In the genomic region with DNA sequence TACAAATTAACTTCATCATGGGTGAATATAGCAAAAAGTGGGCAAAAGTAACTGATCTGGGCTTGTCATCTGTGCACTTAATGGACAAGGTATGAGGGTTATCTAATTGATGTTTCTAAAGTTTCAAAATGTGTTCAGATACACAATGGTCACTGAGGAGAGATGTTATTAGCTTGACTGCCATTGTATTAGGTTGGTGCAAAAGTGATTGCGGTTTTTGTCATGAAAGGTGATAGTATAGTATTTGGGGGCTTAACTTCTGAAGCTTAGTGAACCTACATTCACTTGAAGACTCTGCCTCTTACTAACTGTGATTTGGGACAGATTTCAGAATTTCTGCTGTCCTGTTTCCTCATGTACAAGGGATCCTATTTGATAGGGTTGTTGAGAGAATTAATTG, we compare ENCODE assay signal across 37 cellular contexts.
"Had no signal": no experiment of that assay in that cellular context is flagged by ENCODE, and none has a peak within 500 bp of the region (broad histone marks: within the 10 kb centered on the region; RNA-seq: fewer than 3 reads in every experiment).

No MANE protein-coding gene starts in this region.

- DNase-seq: activated B cell treated with CpG ODN at 0.5 μM for 24 hours; activated CD4-positive, alpha-beta memory T cell treated with anti-CD3 and anti-CD28 coated beads for 36 hours; activated CD4-positive, alpha-beta T cell treated with anti-CD3 and anti-CD28 coated beads for 4 hours; activated CD4-positive, alpha-beta T cell treated with anti-CD3 and anti-CD28 coated beads, Interleukin-2, amount 10 ng/mL, durations not matched to agents 24 days and 14 days; activated CD4-positive, alpha-beta T cell treated with anti-CD3 and anti-CD28 coated beads, Interleukin-2, amount 50 U/mL, for 1 hour; activated CD4-positive, alpha-beta T cell treated with anti-CD3 and anti-CD28 coated beads, Interleukin-2, amount 50 U/mL, for 4 hours; activated CD4-positive, CD25-positive, alpha-beta regulatory T cell treated with anti-CD3 and anti-CD28 coated beads, Interleukin-2, amount 50 U/mL, for 72 hours; activated CD8-positive, alpha-beta memory T cell treated with anti-CD3 and anti-CD28 coated beads, Interleukin-2, amount 50 U/mL, for 4 hours; activated CD8-positive, alpha-beta T cell treated with anti-CD3 and anti-CD28 coated beads for 36 hours; activated effector memory CD4-positive, alpha-beta T cell treated with anti-CD3 and anti-CD28 coated beads, Interleukin-2, amount 50 U/mL, for 16 hours; activated gamma-delta T cell treated with Interleukin-2 at 50 U/mL for 16 hours; activated naive CD4-positive, alpha-beta T cell; activated naive CD4-positive, alpha-beta T cell treated with anti-CD3 and anti-CD28 coated beads for 36 hours; activated naive CD4-positive, alpha-beta T cell treated with anti-CD3 and anti-CD28 coated beads, Interleukin-2, amount 50 U/mL, for 16 hours; activated naive CD8-positive, alpha-beta T cell treated with anti-CD3 and anti-CD28 coated beads for 36 hours; activated T-cell treated with anti-CD3 and anti-CD28 coated beads for 4 hours; activated T-cell treated with anti-CD3 and anti-CD28 coated beads, Interleukin-2, amount 50 U/mL, for 1 hour; activated T-cell treated with anti-CD3 and anti-CD28 coated beads, Interleukin-2, amount 50 U/mL, for 4 hours; activated T-cell treated with anti-CD3 and anti-CD28 coated beads, Interleukin-2, amount 50 U/mL, for 72 hours; adrenal gland; amniotic stem cell; aorta; body of pancreas; brain microvascular endothelial cell; central memory CD4-positive, alpha-beta T cell; T-helper 1 cell; T-helper 2 cell; T-helper 9 cell had no signal

- H3K27me3 Mint-ChIP-seq: activated B cell treated with CpG ODN at 0.5 μM for 24 hours; activated CD4-positive, alpha-beta memory T cell treated with anti-CD3 and anti-CD28 coated beads for 36 hours; activated CD8-positive, alpha-beta T cell treated with anti-CD3 and anti-CD28 coated beads for 36 hours; activated naive CD8-positive, alpha-beta T cell treated with anti-CD3 and anti-CD28 coated beads for 36 hours; activated T-helper 17 cell treated with anti-CD3 and anti-CD28 coated beads, Interleukin-2, amount 50 U/mL, for 72 hours had no signal

- H3K4me1 Mint-ChIP-seq: activated CD4-positive, alpha-beta T cell treated with anti-CD3 and anti-CD28 coated beads, Interleukin-2, amount 10 ng/mL, durations not matched to agents 24 days and 14 days; activated naive CD8-positive, alpha-beta T cell treated with anti-CD3 and anti-CD28 coated beads for 36 hours had no signal

- ATAC-seq: activated CD8-positive, alpha-beta T cell treated with anti-CD3 and anti-CD28 coated beads for 36 hours; activated naive CD4-positive, alpha-beta T cell treated with anti-CD3 and anti-CD28 coated beads, Interleukin-2, amount 50 U/mL, for 72 hours; activated T-cell treated with anti-CD3 and anti-CD28 coated beads, Interleukin-2, amount 50 U/mL, for 4 hours; activated T-cell treated with anti-CD3 and anti-CD28 coated beads, Interleukin-2, amount 50 U/mL, for 72 hours; activated T-helper 17 cell treated with anti-CD3 and anti-CD28 coated beads, Interleukin-2, amount 50 U/mL, for 72 hours; body of pancreas had no signal

- H3K27ac ChIP-seq: adrenal gland, body of pancreas, brain microvascular endothelial cell, breast epithelium, VCaP had no signal

- H3K9me3 Mint-ChIP-seq: activated B cell treated with CpG ODN at 0.5 μM for 24 hours; activated CD4-positive, alpha-beta memory T cell treated with anti-CD3 and anti-CD28 coated beads for 36 hours; activated CD4-positive, alpha-beta T cell treated with anti-CD3 and anti-CD28 coated beads, Interleukin-2, amount 10 ng/mL, durations not matched to agents 24 days and 14 days; activated CD8-positive, alpha-beta T cell treated with anti-CD3 and anti-CD28 coated beads for 36 hours; activated naive CD4-positive, alpha-beta T cell treated with anti-CD3 and anti-CD28 coated beads for 36 hours; activated naive CD4-positive, alpha-beta T cell treated with anti-CD3 and anti-CD28 coated beads, Interleukin-2, amount 50 U/mL, for 72 hours; activated naive CD8-positive, alpha-beta T cell treated with anti-CD3 and anti-CD28 coated beads for 36 hours; activated T-cell treated with anti-CD3 and anti-CD28 coated beads, Interleukin-2, amount 50 U/mL, for 4 hours; activated T-cell treated with anti-CD3 and anti-CD28 coated beads, Interleukin-2, amount 50 U/mL, for 72 hours; activated T-helper 1 cell treated with anti-CD3 and anti-CD28 coated beads, Interleukin-12 subunit alpha, Interleukin-12 subunit beta, Interleukin-2, Interleukin-4 antibody, amounts not matched to agents 30 ng/mL and 10 ng/mL and 1 ng/mL, durations not matched to agents 14 hours and 24 hours and 36 hours; activated T-helper 17 cell treated with anti-CD3 and anti-CD28 coated beads, Interleukin-2, amount 50 U/mL, for 72 hours; T-helper 1 cell treated with Interleukin-12 subunit alpha and Interleukin-12 subunit beta and Interleukin-4 antibody, amounts not matched to agents 30 μg/mL and 1 μg/mL, for 36 hours; T-helper 2 cell treated with Interferon-gamma antibody and Interleukin-4, amounts not matched to agents 5 μg/mL and 100 μg/mL, for 36 hours had no signal

- H3K9me3 ChIP-seq: adrenal gland, body of pancreas, breast epithelium had no signal

- H3K36me3 Mint-ChIP-seq: activated CD4-positive, alpha-beta memory T cell treated with anti-CD3 and anti-CD28 coated beads for 36 hours; activated naive CD4-positive, alpha-beta T cell treated with anti-CD3 and anti-CD28 coated beads, Interleukin-2, amount 50 U/mL, for 72 hours; activated naive CD8-positive, alpha-beta T cell treated with anti-CD3 and anti-CD28 coated beads for 36 hours had no signal

- FAIRE-seq: astrocyte, TTC549 had no signal

- H3K36me3 ChIP-seq: adrenal gland, brain microvascular endothelial cell, breast epithelium had no signal

- H3K27me3 ChIP-seq: adrenal gland, body of pancreas, brain microvascular endothelial cell, breast epithelium had no signal

- H3K27ac Mint-ChIP-seq: activated B cell treated with CpG ODN at 0.5 μM for 24 hours; activated CD4-positive, alpha-beta memory T cell treated with anti-CD3 and anti-CD28 coated beads for 36 hours; activated CD4-positive, alpha-beta T cell treated with anti-CD3 and anti-CD28 coated beads, Interleukin-2, amount 10 ng/mL, durations not matched to agents 24 days and 14 days; activated CD8-positive, alpha-beta T cell treated with anti-CD3 and anti-CD28 coated beads for 36 hours; activated naive CD4-positive, alpha-beta T cell treated with anti-CD3 and anti-CD28 coated beads for 36 hours; activated naive CD4-positive, alpha-beta T cell treated with anti-CD3 and anti-CD28 coated beads, Interleukin-2, amount 50 U/mL, for 72 hours; activated naive CD8-positive, alpha-beta T cell treated with anti-CD3 and anti-CD28 coated beads for 36 hours; activated T-cell treated with anti-CD3 and anti-CD28 coated beads, Interleukin-2, amount 50 U/mL, for 72 hours; activated T-helper 1 cell treated with anti-CD3 and anti-CD28 coated beads, Interleukin-12 subunit alpha, Interleukin-12 subunit beta, Interleukin-2, Interleukin-4 antibody, amounts not matched to agents 30 ng/mL and 10 ng/mL and 1 ng/mL, durations not matched to agents 14 hours and 24 hours and 36 hours; activated T-helper 17 cell treated with anti-CD3 and anti-CD28 coated beads, Interleukin-2, amount 50 U/mL, for 72 hours; T-helper 1 cell treated with Interleukin-12 subunit alpha and Interleukin-12 subunit beta and Interleukin-4 antibody, amounts not matched to agents 30 μg/mL and 1 μg/mL, for 36 hours; T-helper 2 cell treated with Interferon-gamma antibody and Interleukin-4, amounts not matched to agents 5 μg/mL and 100 μg/mL, for 36 hours had no signal

- H3K4me1 ChIP-seq: adrenal gland, body of pancreas, breast epithelium had no signal

- H3K4me3 ChIP-seq: adrenal gland, body of pancreas, breast epithelium had no signal

- H3K4me3 Mint-ChIP-seq: activated B cell treated with CpG ODN at 0.5 μM for 24 hours; activated CD4-positive, alpha-beta memory T cell treated with anti-CD3 and anti-CD28 coated beads for 36 hours; activated CD4-positive, alpha-beta T cell treated with anti-CD3 and anti-CD28 coated beads, Interleukin-2, amount 10 ng/mL, durations not matched to agents 24 days and 14 days; activated CD8-positive, alpha-beta T cell treated with anti-CD3 and anti-CD28 coated beads for 36 hours; activated naive CD4-positive, alpha-beta T cell treated with anti-CD3 and anti-CD28 coated beads for 36 hours; activated naive CD8-positive, alpha-beta T cell treated with anti-CD3 and anti-CD28 coated beads for 36 hours; activated T-cell treated with anti-CD3 and anti-CD28 coated beads, Interleukin-2, amount 50 U/mL, for 4 hours; activated T-cell treated with anti-CD3 and anti-CD28 coated beads, Interleukin-2, amount 50 U/mL, for 72 hours; activated T-helper 1 cell treated with anti-CD3 and anti-CD28 coated beads, Interleukin-12 subunit alpha, Interleukin-12 subunit beta, Interleukin-2, Interleukin-4 antibody, amounts not matched to agents 30 ng/mL and 10 ng/mL and 1 ng/mL, durations not matched to agents 14 hours and 24 hours and 36 hours; activated T-helper 17 cell treated with anti-CD3 and anti-CD28 coated beads, Interleukin-2, amount 50 U/mL, for 72 hours; T-helper 1 cell treated with Interleukin-12 subunit alpha and Interleukin-12 subunit beta and Interleukin-4 antibody, amounts not matched to agents 30 μg/mL and 1 μg/mL, for 36 hours; T-helper 2 cell treated with Interferon-gamma antibody and Interleukin-4, amounts not matched to agents 5 μg/mL and 100 μg/mL, for 36 hours had no signal
